9 cellular contexts compared by ENCODE assay signal in the genomic region with DNA sequence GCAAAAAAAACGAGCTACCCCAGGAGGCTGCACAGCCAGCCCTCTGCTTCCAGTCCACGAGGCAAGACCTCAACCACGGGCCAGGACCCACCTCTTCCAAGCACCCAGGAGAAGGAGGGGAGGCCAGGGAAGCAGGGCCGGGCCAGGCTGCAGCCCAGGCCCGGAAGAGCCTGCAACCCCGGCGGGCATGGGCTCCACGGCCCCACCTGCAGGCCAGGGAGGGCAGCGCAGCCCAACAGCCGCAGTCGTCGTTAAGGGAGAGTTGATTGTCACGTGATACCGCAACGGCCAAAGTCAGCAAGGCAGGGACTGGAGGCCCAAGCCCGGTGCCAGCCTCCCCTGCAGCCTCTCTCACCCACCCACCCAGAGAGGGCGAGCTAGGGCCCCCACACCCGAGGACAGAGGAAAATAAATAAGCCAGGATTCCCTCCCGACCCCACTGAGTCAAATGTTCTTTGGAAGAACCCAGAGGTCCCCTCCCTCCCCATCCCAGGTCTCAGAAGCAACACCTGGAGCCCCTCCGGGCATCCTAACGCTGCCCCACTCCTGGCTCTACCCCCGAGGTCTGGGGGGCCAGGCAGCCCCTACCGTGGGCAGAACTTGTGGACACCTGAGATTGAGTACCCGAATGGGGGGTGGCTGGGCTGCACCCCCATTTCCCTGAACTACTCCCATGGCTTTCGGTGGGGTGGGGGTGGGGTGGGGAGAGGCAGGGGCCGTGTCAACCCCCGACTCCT. TPM values are rescaled to one million over a fixed set of nuclear protein-coding genes. Genes with fewer than 3 reads are reported as not detected.
DNase-seq lines count a peak whose midpoint lies in the region; FAIRE-seq and TF ChIP-seq lines count a peak whose summit lies in the region.
"Had no signal": no experiment of that assay in that cellular context is flagged by ENCODE, and none has a peak within 500 bp of the region (broad histone marks: within the 10 kb centered on the region; RNA-seq: fewer than 3 reads in every experiment).

No MANE protein-coding gene starts in this region.

- H3K4me1 Mint-ChIP-seq in IgD-negative memory B cell: peaks cover 14 to 24% (median 20%) of the 10 kb centered on the region in 3 donors

- DNase-seq in D721Med (ENCODE audit: insufficient read length, low spot score) (no peak), SK-N-DZ (ENCODE audit: low spot score) (peak; percentile 79), frontal cortex (ENCODE audit: low spot score in 2 of 2) (peak; percentile 76 to 79), posterior vena cava (ENCODE audit: low spot score) (peak; percentile 94), NCI-H1092 treated with DMSO at 0.1 percent for 48 hours (lab: John Stamatoyannopoulos, UW) (no peak), NCI-H345 treated with DMSO at 0.1 percent for 48 hours (lab: John Stamatoyannopoulos, UW; ENCODE audit: unreplicated experiment) (no peak)
- peak; percentile 62 for DNase-seq in activated gamma-delta T cell treated with anti-CD3 and anti-CD28 coated beads, Interleukin-2, amount 50 U/mL, for 16 hours (ENCODE audit: low read depth)

- H3K27me3 Mint-ChIP-seq in IgD-negative memory B cell: no peaks in the 10 kb centered on the region

- peaks cover 2% of the 10 kb centered on the region for H3K36me3 Mint-ChIP-seq in IgD-negative memory B cell

- FAIRE-seq in D721Med (lab: Jason Lieb, UNC) (no peak), frontal cortex (lab: Jason Lieb, UNC) (no peak)
- FAIRE-seq: colon had no signal

- peak overlapping the region; percentile 53 to 93 (median 88) for H3K4me3 Mint-ChIP-seq in IgD-negative memory B cell

- peak overlapping the region; percentile 88 to 97 (median 95) for H3K27ac Mint-ChIP-seq in IgD-negative memory B cell

- intact Hi-C loops in posterior vena cava (cut with DNase I): no loop called here

- H3K9me3 Mint-ChIP-seq in IgD-negative memory B cell: no peaks in the 10 kb centered on the region

- peak; percentile 72 for TF ChIP-seq CTCF in D721Med (IDR thresholded peaks at IDR 0.05; ENCODE audit: insufficient read depth, missing control alignments)

RNA-seq across cellular contexts. Expression of gene REXO1, which starts 5.2 kb away (rescaled TPM):
- 13.7 TPM for polyA plus RNA-seq in IgD-negative memory B cell
- polyA plus RNA-seq in SK-N-DZ (2014; cell fraction: cytosol; rRNA removed): 10.7 and 12.7 TPM in 2 replicates
- polyA plus RNA-seq in SK-N-DZ (2014; cell fraction: nucleus; rRNA removed): 16.6 and 69.5 TPM in 2 replicates
- total RNA-seq in frontal cortex (5.3 TPM), posterior vena cava (10 to 100 TPM; 22.8 to 27.4 TPM)

RNA-seq across cellular contexts. Expression of gene KLF16, which starts 9.9 kb away (rescaled TPM):
- polyA plus RNA-seq in IgD-negative memory B cell: 1.8 TPM
- polyA plus RNA-seq in SK-N-DZ (2014; cell fraction: cytosol; rRNA removed): 12.8 and 16.7 TPM in 2 replicates
- 11.0 and 15.3 TPM in 2 replicates for polyA plus RNA-seq in SK-N-DZ (2014; cell fraction: nucleus; rRNA removed)
- total RNA-seq in frontal cortex (2.9 TPM), posterior vena cava (10 to 100 TPM in 1 of 2 donors, 1 to 10 TPM in 1; 9.4 to 16.2 TPM)

RNA-seq across cellular contexts. Expression of gene ABHD17A, which starts 31.8 kb away (rescaled TPM):
- 107 TPM for polyA plus RNA-seq in IgD-negative memory B cell
- 73.8 and 89.9 TPM in 2 replicates for polyA plus RNA-seq in SK-N-DZ (2014; cell fraction: cytosol; rRNA removed)
- 197 and 240 TPM in 2 replicates for polyA plus RNA-seq in SK-N-DZ (2014; cell fraction: nucleus; rRNA removed)
- total RNA-seq in frontal cortex (42.0 TPM), posterior vena cava (10 to 100 TPM; 49.9 to 51.4 TPM)

RNA-seq across cellular contexts. Expression of gene ATP8B3, which starts 41.4 kb away (rescaled TPM):
- 1.2 TPM for polyA plus RNA-seq in IgD-negative memory B cell
- polyA plus RNA-seq in SK-N-DZ (2014; cell fraction: cytosol; rRNA removed): 0.10 and 0.32 TPM in 2 replicates
- polyA plus RNA-seq in SK-N-DZ (2014; cell fraction: nucleus; rRNA removed): 0.12 and 1.7 TPM in 2 replicates
- total RNA-seq in frontal cortex: not detected
- total RNA-seq in posterior vena cava: 1 to 10 TPM; 1.1 to 2.0 TPM

RNA-seq across cellular contexts. Expression of gene ADAT3, which starts 51.7 kb away (rescaled TPM):
- 7.4 TPM for polyA plus RNA-seq in IgD-negative memory B cell
- polyA plus RNA-seq in SK-N-DZ (2014; cell fraction: cytosol; rRNA removed): 6.3 and 9.5 TPM in 2 replicates
- 6.1 and 7.3 TPM in 2 replicates for polyA plus RNA-seq in SK-N-DZ (2014; cell fraction: nucleus; rRNA removed)
- total RNA-seq in frontal cortex (1.2 TPM), posterior vena cava (1 to 10 TPM; 3.0 to 3.6 TPM)

Comparison
In these comparisons a context has a peak if more than half of its experiments do, and no peak if none do; other contexts are left out.
1. DNase-seq: peak in SK-N-DZ (single experiment), activated gamma-delta T cell treated with anti-CD3 and anti-CD28 coated beads, Interleukin-2, amount 50 U/mL, for 16 hours (single experiment), frontal cortex (2 of 2) and posterior vena cava (single experiment); none in D721Med (single experiment), NCI-H1092 treated with DMSO at 0.1 percent for 48 hours (single experiment) and NCI-H345 treated with DMSO at 0.1 percent for 48 hours (single experiment).